In the genomic region with DNA sequence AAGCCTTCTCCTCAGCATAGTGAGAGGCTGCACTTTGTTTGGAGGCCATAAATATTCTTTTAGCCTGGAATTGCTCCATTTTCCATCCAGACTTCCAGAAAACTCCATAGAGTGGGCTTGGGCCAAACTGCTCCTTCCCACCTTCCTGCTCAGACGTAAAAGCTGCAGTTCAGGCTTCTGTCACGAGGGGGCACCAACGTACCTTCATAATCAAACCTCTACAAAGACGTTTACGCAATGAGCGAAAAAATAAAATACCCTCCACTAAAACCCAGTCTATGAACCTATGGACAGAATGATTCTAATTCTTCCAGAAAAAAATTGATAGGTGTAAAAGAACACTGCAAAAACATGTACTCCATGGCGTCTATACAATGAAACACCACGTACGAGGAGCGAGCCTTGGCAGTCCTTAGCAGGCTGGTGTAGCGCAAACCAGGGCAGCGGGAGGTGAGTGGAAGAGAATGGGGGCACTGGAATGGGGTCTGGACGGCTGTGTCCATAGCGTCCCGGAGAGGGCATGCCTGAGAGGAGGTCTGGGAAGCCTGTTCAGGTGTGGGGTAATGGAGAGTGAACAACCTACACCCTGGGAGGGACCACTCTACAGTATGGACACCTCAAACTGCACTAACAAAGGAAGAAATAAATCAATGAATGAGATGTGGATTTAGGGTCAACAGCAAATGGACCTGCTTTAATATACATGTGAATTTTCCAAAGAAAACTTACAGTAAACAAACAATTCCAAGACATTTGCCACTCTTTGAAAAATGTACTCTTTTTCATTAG, we compare ENCODE assay signal across 8 cellular contexts. TPM values are rescaled to one million over a fixed set of nuclear protein-coding genes. Genes with fewer than 3 reads are reported as not detected.
DNase-seq lines count a peak whose midpoint lies in the region; ATAC-seq and TF ChIP-seq lines count a peak whose summit lies in the region.

No MANE protein-coding gene starts in this region.

- H3K9me3 ChIP-seq in right lobe of liver, result no peaks in the 10 kb centered on the region

- peak overlapping the region; percentile 72; the same call in 1 of the 2 replicates for H3K27ac Mint-ChIP-seq in HFFc6

- no peaks in the 10 kb centered on the region; the same call in 1 of the 2 replicates for H3K27me3 Mint-ChIP-seq in HFFc6 (ENCODE audit: insufficient read depth)

- peak; percentile 58 for DNase-seq in DMS114 treated with DMSO at 0.1 percent for 48 hours (lab: John Stamatoyannopoulos, UW; ENCODE audit: unreplicated experiment)
- peak; percentile 39 for DNase-seq in HFFc6
- peak; percentile 7 for DNase-seq in NCI-H2196 treated with DMSO at 0.1 percent for 48 hours (lab: John Stamatoyannopoulos, UW; ENCODE audit: unreplicated experiment)
- DNase-seq in activated CD4-positive, alpha-beta T cell treated with anti-CD3 and anti-CD28 coated beads, Interleukin-2, amount 50 U/mL, for 48 hours, result peak; percentile 76 to 77
- peak; percentile 64 to 91 (median 79) for DNase-seq in dorsolateral prefrontal cortex
- DNase-seq in right lobe of liver, result peak; percentile 51 to 67 (median 64)
- DNase-seq in stimulated activated CD4-positive, alpha-beta T cell treated with anti-CD3 and anti-CD28 coated beads, Interleukin-4, amount 100 ng/mL, for 4 hours, result peak; percentile 42 to 61
- no peak for DNase-seq in NCI-H226

- no peak for TF ChIP-seq POLR2A in right lobe of liver (IDR thresholded peaks at IDR 0.05)

- H3K4me3 Mint-ChIP-seq in HFFc6, result peak overlapping the region; percentile 79

- ATAC-seq in right lobe of liver, result peak; percentile 85 to 94 (median 94)

- H3K4me3 ChIP-seq in dorsolateral prefrontal cortex, result peak overlapping the region; percentile 18 to 67 (median 51)
- H3K4me3 ChIP-seq in right lobe of liver, result peak overlapping the region; percentile 2 to 45 (median 35)

- no peaks in the 10 kb centered on the region for H3K9me3 Mint-ChIP-seq in HFFc6

- H3K4me1 Mint-ChIP-seq in HFFc6 (ENCODE audit: low read depth), result peaks cover 79% of the 10 kb centered on the region

- H3K27ac ChIP-seq in dorsolateral prefrontal cortex (peak overlapping the region in 36 of 59 donors; percentile 4 to 83 (median 52)), right lobe of liver (no peak overlapping the region)

- H3K36me3 ChIP-seq in right lobe of liver, result no peaks in the 10 kb centered on the region

- intact Hi-C loops in dorsolateral prefrontal cortex (cut with DNase I), result loop anchor here (2.0 to 5.0 kb wide), 5 partner anchors 97 to 299 kb away; partner anchors contain the start of genes MORF4L2 (in 2 of the 2) and RAB9B (in 1 of the 2)
- intact Hi-C loops in right lobe of liver (cut with DNase I), result loop anchor here in 1 of 2 donors (10.0 kb wide), 1 partner anchor 281 kb away; no protein-coding TSS in a partner anchor

- WGBS in right lobe of liver (ENCODE audit: insufficient coverage, low coverage, low lambda C conversion rate, missing lambda C conversion rate), result 13% methylated on average over 15 of the region's 15 CpGs

- no peaks in the 10 kb centered on the region for H3K4me1 ChIP-seq in right lobe of liver

- H3K36me3 Mint-ChIP-seq in HFFc6 (ENCODE audit: low read depth), result no peaks in the 10 kb centered on the region

- TF ChIP-seq CTCF in HFFc6 (IDR thresholded peaks at IDR 0.05) (peak; percentile 86), dorsolateral prefrontal cortex (IDR thresholded peaks at IDR 0.05 in 54 of 56, conservative IDR thresholded peaks at IDR 0.05 in 2 of 56; ENCODE audit: low read depth in 1 of 56, partially characterized antibody in 56 of 56) (peak; percentile 34 to 94 (median 82)), right lobe of liver (IDR thresholded peaks at IDR 0.05) (peak; percentile 77 to 86 (median 78))

- peaks cover 0 to 87% (median 17%) of the 10 kb centered on the region in 45 donors for H3K27me3 ChIP-seq in dorsolateral prefrontal cortex
- H3K27me3 ChIP-seq in right lobe of liver, result no peaks in the 10 kb centered on the region

RNA-seq across cellular contexts. Expression of gene RAB40A, which starts 14.3 kb away (rescaled TPM):
- total RNA-seq in HFFc6 (2021; fragmentation: NEBNext Ultra II Directional; extraction: Animal tissue kit (Norgen Biotek cat#: 25700)), result under 1 TPM in 4 of 6 experiments, not detected in 2; 0.11 to 0.15 (median 0.13) TPM
- 1 to 10 TPM; 1.4 to 6.1 (median 3.4) TPM for total RNA-seq in dorsolateral prefrontal cortex
- under 1 TPM in 4 of 6 experiments, not detected in 2; 0.12 to 0.49 (median 0.24) TPM for total RNA-seq in right lobe of liver

RNA-seq across cellular contexts. Expression of gene TCEAL4, which starts 51.7 kb away (rescaled TPM):
- total RNA-seq in HFFc6 (2021; fragmentation: NEBNext Ultra II Directional; extraction: Animal tissue kit (Norgen Biotek cat#: 25700)), result 100 to 1,000 TPM in 5 of 6 experiments, 10 to 100 TPM in 1; 92.4 to 119 (median 118) TPM
- total RNA-seq in dorsolateral prefrontal cortex (100 to 1,000 TPM in 77 of 120 experiments, 10 to 100 TPM in 43; 75.8 to 142 (median 106) TPM), right lobe of liver (10 to 100 TPM; 23.3 to 34.5 (median 28.1) TPM)

Comparison
In these comparisons a context has a peak if more than half of its experiments do, and no peak if none do; other contexts are left out.
1. H3K27ac ChIP-seq: peak in dorsolateral prefrontal cortex (36 of 59); none in right lobe of liver (0 of 3).
2. Peak in every context shown above with its lines, with median percentiles within 50 percentile points of each other: CTCF ChIP-seq.